Comparison of ENCODE assay signal across 8 cellular contexts in the genomic region with DNA sequence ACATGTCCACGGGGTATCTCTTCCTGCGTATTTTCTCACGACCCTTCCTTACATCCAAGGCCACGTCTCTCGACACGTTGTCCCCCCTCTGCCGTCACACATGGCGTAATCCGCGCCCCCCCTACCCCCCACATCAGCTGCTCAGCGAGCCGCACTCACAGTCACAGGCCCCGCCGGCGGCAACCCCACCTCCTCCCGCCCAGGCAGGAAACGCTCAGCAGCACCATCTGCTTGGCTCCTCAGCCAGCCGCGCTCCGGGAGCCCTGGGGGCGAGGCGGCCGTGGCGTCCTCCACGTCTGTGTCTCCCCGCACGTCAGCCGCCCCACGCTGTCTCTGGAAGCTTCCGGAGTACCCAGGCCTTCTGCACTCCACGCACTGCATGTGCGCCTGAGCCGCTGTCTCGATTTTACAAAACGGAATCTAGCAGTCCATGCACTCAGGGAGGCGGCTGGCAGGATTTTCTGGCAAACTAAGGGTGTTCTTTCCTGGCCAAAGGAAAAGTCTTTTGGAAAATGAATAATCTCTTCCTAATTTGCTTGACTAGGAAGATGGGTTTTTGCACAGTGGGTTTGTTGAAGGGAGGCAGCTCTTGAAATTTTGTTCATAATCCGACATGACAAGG.
A peak's percentile ranks its signal among the peaks of the same experiment; 100 is the strongest.
DNase-seq lines count a peak whose midpoint lies in the region; ATAC-seq and TF ChIP-seq lines count a peak whose summit lies in the region.

No MANE protein-coding gene starts in this region.

- H3K36me3 ChIP-seq in OCI-LY7 (ENCODE audit: insufficient read depth, low read length): no peaks in the 10 kb centered on the region
- H3K36me3 ChIP-seq in rectal smooth muscle tissue (ENCODE audit: control insufficient read depth, insufficient read depth, low read length): no peaks in the 10 kb centered on the region
- H3K36me3 ChIP-seq in urinary bladder (ENCODE audit: insufficient read depth): no peaks in the 10 kb centered on the region
- no peaks in the 10 kb centered on the region for H3K36me3 ChIP-seq in PC-3 (ENCODE audit: low read depth, low read length)

- intact Hi-C loops in OCI-LY7 (cut with micrococcal nuclease; ENCODE audit: unreplicated experiment) (no loop called here), PC-3 (cut with micrococcal nuclease) (no loop called here)

- no peaks in the 10 kb centered on the region for H3K79me2 ChIP-seq in OCI-LY7 (ENCODE audit: insufficient read depth, low read depth, low read length)
- H3K79me2 ChIP-seq in PC-3 (ENCODE audit: low read length): no peaks in the 10 kb centered on the region

- peak overlapping the region; percentile 65 for H3K4me3 ChIP-seq in OCI-LY7 (ENCODE audit: low read depth, low read length, poor library complexity, severe bottlenecking)
- H3K4me3 ChIP-seq in rectal smooth muscle tissue (ENCODE audit: low read length): peak overlapping the region; percentile 59
- no peak overlapping the region for H3K4me3 ChIP-seq in urinary bladder (ENCODE audit: low read depth, low read length)
- no peak overlapping the region for H3K4me3 ChIP-seq in PC-3 (ENCODE audit: low read length)

- POLR2A ChIA-PET in OCI-LY7 (lab: Charles Lee) (interaction anchor here (0.6 kb wide), 1 partner anchor 504 kb away, joined by 3 read pairs; no protein-coding TSS in a partner anchor), PC-3 (lab: Charles Lee; ENCODE audit: unreplicated experiment) (no interaction called here)

- peak; percentile 39 for ATAC-seq in GM21825 (IDR thresholded peaks at IDR 0.05; ENCODE audit: unreplicated experiment)
- no peak for ATAC-seq in PC-3

- peak overlapping the region; percentile 79 for H2AFZ ChIP-seq in OCI-LY7 (ENCODE audit: low read length)
- H2AFZ ChIP-seq in PC-3 (ENCODE audit: low read length): no peak overlapping the region

- CTCF ChIA-PET in OCI-LY7 (lab: Charles Lee; ENCODE audit: unreplicated experiment) (interaction anchor here (0.6 kb wide), 1 partner anchor 52 kb away, joined by 7 read pairs; no protein-coding TSS in a partner anchor), PC-3 (lab: Charles Lee) (no interaction called here)

- no peaks in the 10 kb centered on the region for H4K20me1 ChIP-seq in OCI-LY7 (ENCODE audit: insufficient read depth, low read length)
- H4K20me1 ChIP-seq in PC-3 (ENCODE audit: low read length): no peaks in the 10 kb centered on the region

- H3K27me3 ChIP-seq in rectal smooth muscle tissue (ENCODE audit: control insufficient read depth, insufficient read depth, low read length): no peaks in the 10 kb centered on the region
- no peaks in the 10 kb centered on the region for H3K27me3 ChIP-seq in PC-3 (ENCODE audit: low read length)

- WGBS in urinary bladder: 24% methylated on average over 37 of the region's 37 CpGs

- H3K9me2 ChIP-seq in OCI-LY7 (ENCODE audit: insufficient read depth, low read length) (no peaks in the 10 kb centered on the region), PC-3 (replicated peaks; ENCODE audit: low read length) (no peaks in the 10 kb centered on the region)

- peak overlapping the region; percentile 56 for H3K9ac ChIP-seq in rectal smooth muscle tissue (ENCODE audit: low read length)
- H3K9ac ChIP-seq in PC-3 (ENCODE audit: low read length): no peak overlapping the region

- peak overlapping the region; percentile 91 for H3K27ac ChIP-seq in OCI-LY7 (ENCODE audit: low read depth, low read length, poor library complexity, severe bottlenecking)
- peak overlapping the region; percentile 71 for H3K27ac ChIP-seq in rectal smooth muscle tissue (ENCODE audit: low read depth, low read length)
- H3K27ac ChIP-seq in urinary bladder (ENCODE audit: low read depth): peak overlapping the region; percentile 81
- no peak overlapping the region for H3K27ac ChIP-seq in PC-3 (ENCODE audit: low read length)

- no TSS peak for BruUV-seq in OCI-LY7 (replicated peaks; lab: Mats Ljungman, UMichigan)
- no TSS peak for BruUV-seq in PC-3 (replicated peaks; lab: Mats Ljungman, UMichigan)

- H3K4me1 ChIP-seq in OCI-LY7 (ENCODE audit: insufficient read depth, low read length, poor library complexity, severe bottlenecking) (peaks cover 49% of the 10 kb centered on the region), rectal smooth muscle tissue (ENCODE audit: control insufficient read depth, insufficient read depth, low read length) (peaks cover 6% of the 10 kb centered on the region), urinary bladder (ENCODE audit: insufficient read depth) (peaks cover 3% of the 10 kb centered on the region), PC-3 (ENCODE audit: insufficient read depth, low read length) (no peaks in the 10 kb centered on the region)

- DNase-seq in COLO668 (lab: John Stamatoyannopoulos, UW; ENCODE audit: unreplicated experiment) (peak; percentile 70), OCI-LY7 (ENCODE audit: low spot score) (peak; percentile 92), activated gamma-delta T cell treated with Interleukin-2 at 50 U/mL for 16 hours (peak; percentile 77), germinal center (ENCODE audit: low spot score) (peak; percentile 79), PC-3 (no peak)

- no peaks in the 10 kb centered on the region for H3F3A ChIP-seq in PC-3 (ENCODE audit: low read length, unreplicated experiment)

- TF ChIP-seq CTCF in OCI-LY7 (conservative IDR thresholded peaks at IDR 0.05; ENCODE audit: low read length): peak; percentile 27; the same call in 1 of the 2 replicates
- no peak for TF ChIP-seq CTCF in PC-3 (conservative IDR thresholded peaks at IDR 0.05; ENCODE audit: low read depth, low read length)

- no peaks in the 10 kb centered on the region for H3K9me3 ChIP-seq in OCI-LY7 (ENCODE audit: low read length)
- no peaks in the 10 kb centered on the region for H3K9me3 ChIP-seq in PC-3 (ENCODE audit: low read length)

- peak overlapping the region; percentile 87 for H3K4me2 ChIP-seq in OCI-LY7 (ENCODE audit: low read length)
- no peak overlapping the region for H3K4me2 ChIP-seq in PC-3 (ENCODE audit: low read length)

Comparison
In these comparisons a context has a peak if more than half of its experiments do, and no peak if none do; other contexts are left out.
1. H3K4me3 ChIP-seq: peak in OCI-LY7 (single experiment) and rectal smooth muscle tissue (single experiment); none in urinary bladder (single experiment) and PC-3 (single experiment).